10 cellular contexts compared by ENCODE assay signal in the genomic region with DNA sequence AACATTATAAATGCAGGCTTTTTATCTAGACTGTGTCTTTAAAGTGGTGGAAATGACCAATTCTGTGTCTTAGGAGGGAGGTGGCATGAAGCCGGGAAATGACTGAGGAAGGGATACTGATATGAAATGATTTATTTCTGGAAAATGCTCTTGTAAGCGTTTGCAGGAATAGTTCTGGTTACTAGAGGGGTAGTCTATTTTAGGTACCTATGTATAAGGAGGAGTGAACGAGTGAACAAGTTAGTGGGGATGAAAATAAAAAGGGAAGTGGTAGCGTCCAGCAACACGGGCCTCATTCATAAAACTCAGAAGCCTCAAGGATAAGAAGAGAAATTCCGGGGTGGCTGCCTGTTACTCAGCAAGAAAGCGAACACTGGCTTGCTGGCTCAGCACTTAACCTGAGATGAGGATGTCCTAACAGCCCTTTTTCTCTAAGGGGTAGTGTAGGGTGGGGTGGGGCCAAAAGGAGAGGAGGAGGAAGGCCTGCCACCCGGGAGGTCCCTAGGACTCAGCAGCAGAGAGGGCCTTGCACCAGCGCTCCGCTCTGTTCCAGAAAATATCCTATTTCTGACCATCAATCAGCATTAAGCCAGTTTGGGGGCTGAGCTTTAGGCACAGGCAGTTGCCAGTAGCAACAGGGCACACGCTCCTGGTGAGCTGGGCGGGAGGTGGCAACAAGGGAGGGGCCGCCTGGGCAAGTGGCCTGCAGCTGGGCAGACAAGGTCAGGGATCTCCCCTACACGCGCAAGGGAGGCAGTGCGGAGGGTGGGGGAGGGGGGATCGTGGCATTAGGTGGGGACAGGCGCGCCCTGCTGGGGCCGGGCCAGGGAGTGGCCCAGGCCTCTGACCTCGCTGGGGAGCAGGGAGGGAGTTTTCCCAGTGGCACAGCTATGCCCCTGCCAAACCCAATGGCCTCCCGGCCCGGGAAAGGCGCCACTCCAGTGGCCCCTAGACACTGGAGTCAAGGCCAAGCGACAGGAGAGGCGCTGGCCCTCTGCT.
A peak's percentile ranks its signal among the peaks of the same experiment; 100 is the strongest.
DNase-seq lines count a peak whose midpoint lies in the region; ATAC-seq and TF ChIP-seq lines count a peak whose summit lies in the region.
"Had no signal": no experiment of that assay in that cellular context is flagged by ENCODE, and none has a peak within 500 bp of the region (broad histone marks: within the 10 kb centered on the region; RNA-seq: fewer than 3 reads in every experiment).

No MANE protein-coding gene starts in this region.

- DNase-seq in SHP77 (lab: John Stamatoyannopoulos, UW) (peak; percentile 82 to 88), cardiac septum (ENCODE audit: low spot score) (peak; percentile 76), posterior cingulate gyrus (peak in 8 of 10 donors; percentile 28 to 90 (median 42)), KG1 (lab: John Stamatoyannopoulos, UW) (no peak), cerebellar cortex (ENCODE audit: low spot score) (no peak), CD14-positive monocyte (ENCODE audit: low spot score) (no peak)
- DNase-seq: activated B cell treated with CpG ODN at 0.5 μM for 24 hours; stimulated activated CD4-positive, alpha-beta T cell treated with anti-CD3 and anti-CD28 coated beads, Interleukin-2, amount 100 ng/mL, for 48 hours had no signal

- no peak for TF ChIP-seq CTCF in CD14-positive monocyte (IDR thresholded peaks at IDR 0.05)

- H3K27ac Mint-ChIP-seq in CD14-positive monocyte, result no peak overlapping the region
- H3K27ac Mint-ChIP-seq: activated B cell treated with CpG ODN at 0.5 μM for 24 hours had no signal

- H3K4me1 Mint-ChIP-seq in CD14-positive monocyte, result no peaks in the 10 kb centered on the region
- H3K4me1 Mint-ChIP-seq: activated B cell treated with CpG ODN at 0.5 μM for 24 hours had no signal

- ATAC-seq in GM19463 (IDR thresholded peaks at IDR 0.05; ENCODE audit: unreplicated experiment), result peak; percentile 43
- no peak for ATAC-seq in GM19324 (IDR thresholded peaks at IDR 0.05; ENCODE audit: low FRiP score, unreplicated experiment)

- no peaks in the 10 kb centered on the region for H3K36me3 Mint-ChIP-seq in CD14-positive monocyte

- intact Hi-C loops in cardiac septum (cut with DNase I) (loop anchor here (5.0 to 10.0 kb wide), 2 partner anchors 300 to 517 kb away; partner anchors contain the start of gene NCKAP5), posterior cingulate gyrus (cut with DNase I) (loop anchor here (5.0 to 10.0 kb wide), 2 partner anchors 297 to 510 kb away; no protein-coding TSS in a partner anchor), CD14-positive monocyte (cut with micrococcal nuclease) (no loop called here)

- H3K27me3 Mint-ChIP-seq in CD14-positive monocyte (ENCODE audit: low read depth in 3 of 3), result peaks cover 17 to 30% (median 27%) of the 10 kb centered on the region in 3 donors

- H3K9me3 Mint-ChIP-seq in CD14-positive monocyte, result peaks cover 0 to 5% (median 0%) of the 10 kb centered on the region in 7 donors
- H3K9me3 Mint-ChIP-seq: activated B cell treated with CpG ODN at 0.5 μM for 24 hours had no signal

- H3K4me3 Mint-ChIP-seq in CD14-positive monocyte, result peak overlapping the region in 1 of 2 donors; percentile 60
- H3K4me3 Mint-ChIP-seq: activated B cell treated with CpG ODN at 0.5 μM for 24 hours had no signal

Comparison
In these comparisons a context has a peak if more than half of its experiments do, and no peak if none do; other contexts are left out.
1. DNase-seq: peak in SHP77 (2 of 2), cardiac septum (single experiment) and posterior cingulate gyrus (8 of 10); none in KG1 (single experiment), cerebellar cortex (single experiment) and CD14-positive monocyte (single experiment).
2. intact Hi-C loops: an anchor here in cardiac septum (5.0 to 10.0 kb wide) and posterior cingulate gyrus (5.0 to 10.0 kb wide); none called in CD14-positive monocyte.